ENCODE assay signal across 1 cellular context in genomic region chr2:149388120-149388816, GRCh38.
TF ChIP-seq lines count a peak whose summit lies in the region.

No MANE protein-coding gene starts in this region.

TF ChIP-seq in WTC11, 78 proteins besides CTCF, POLR2A, EP300 and RAD21 (continued from another document):
- TF ChIP-seq E2F1 (CRISPR knock-in tag; IDR thresholded peaks at IDR 0.05) (no peak), ATF3 (CRISPR knock-in tag; conservative IDR thresholded peaks at IDR 0.05) (no peak), NR3C1 (CRISPR knock-in tag; conservative IDR thresholded peaks at IDR 0.05; ENCODE audit: low read depth) (no peak), ATF1 (CRISPR knock-in tag; IDR thresholded peaks at IDR 0.05) (no peak)
- TF ChIP-seq, protein P1, sequence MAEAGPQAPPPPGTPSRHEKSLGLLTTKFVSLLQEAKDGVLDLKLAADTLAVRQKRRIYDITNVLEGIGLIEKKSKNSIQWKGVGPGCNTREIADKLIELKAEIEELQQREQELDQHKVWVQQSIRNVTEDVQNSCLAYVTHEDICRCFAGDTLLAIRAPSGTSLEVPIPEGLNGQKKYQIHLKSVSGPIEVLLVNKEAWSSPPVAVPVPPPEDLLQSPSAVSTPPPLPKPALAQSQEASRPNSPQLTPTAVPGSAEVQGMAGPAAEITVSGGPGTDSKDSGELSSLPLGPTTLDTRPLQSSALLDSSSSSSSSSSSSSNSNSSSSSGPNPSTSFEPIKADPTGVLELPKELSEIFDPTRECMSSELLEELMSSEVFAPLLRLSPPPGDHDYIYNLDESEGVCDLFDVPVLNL (CRISPR knock-in tag; IDR thresholded peaks at IDR 0.05; ENCODE audit: borderline replicate concordance, low read depth): no peak
- TF ChIP-seq, protein P2, sequence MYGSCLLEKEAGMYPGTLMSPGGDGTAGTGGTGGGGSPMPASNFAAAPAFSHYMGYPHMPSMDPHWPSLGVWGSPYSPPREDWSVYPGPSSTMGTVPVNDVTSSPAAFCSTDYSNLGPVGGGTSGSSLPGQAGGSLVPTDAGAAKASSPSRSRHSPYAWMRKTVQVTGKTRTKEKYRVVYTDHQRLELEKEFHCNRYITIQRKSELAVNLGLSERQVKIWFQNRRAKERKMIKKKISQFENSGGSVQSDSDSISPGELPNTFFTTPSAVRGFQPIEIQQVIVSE (CRISPR knock-in tag; IDR thresholded peaks at IDR 0.05; ENCODE audit: borderline replicate concordance): no peak
- TF ChIP-seq, protein P3, sequence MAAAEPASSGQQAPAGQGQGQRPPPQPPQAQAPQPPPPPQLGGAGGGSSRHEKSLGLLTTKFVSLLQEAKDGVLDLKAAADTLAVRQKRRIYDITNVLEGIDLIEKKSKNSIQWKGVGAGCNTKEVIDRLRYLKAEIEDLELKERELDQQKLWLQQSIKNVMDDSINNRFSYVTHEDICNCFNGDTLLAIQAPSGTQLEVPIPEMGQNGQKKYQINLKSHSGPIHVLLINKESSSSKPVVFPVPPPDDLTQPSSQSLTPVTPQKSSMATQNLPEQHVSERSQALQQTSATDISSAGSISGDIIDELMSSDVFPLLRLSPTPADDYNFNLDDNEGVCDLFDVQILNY (CRISPR knock-in tag; IDR thresholded peaks at IDR 0.05): no peak
